ENCODE assay signal across 27 cellular contexts in the genomic region with DNA sequence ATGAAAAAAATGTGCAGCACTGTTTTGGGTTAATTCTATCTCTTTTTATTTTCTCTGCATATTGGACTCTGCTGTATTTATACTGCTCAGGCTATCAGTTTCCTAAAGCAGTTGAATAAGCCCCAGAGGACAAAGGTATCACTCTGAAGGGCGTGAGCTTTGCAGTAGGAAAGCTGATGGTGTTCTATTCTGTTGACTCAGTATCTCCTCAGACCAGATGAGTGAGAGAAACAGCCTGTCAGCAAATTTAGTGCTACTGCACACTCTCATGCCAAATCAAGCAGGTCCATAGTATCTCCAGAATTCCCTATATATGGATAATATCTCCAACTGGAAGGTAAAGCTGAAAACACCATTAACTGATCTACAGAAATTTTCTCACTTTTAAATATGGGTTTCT.
"Had no signal": no experiment of that assay in that cellular context is flagged by ENCODE, and none has a peak within 500 bp of the region (broad histone marks: within the 10 kb centered on the region; RNA-seq: fewer than 3 reads in every experiment).

No MANE protein-coding gene starts in this region.

- FAIRE-seq: endothelial cell of umbilical vein, urothelium cell line had no signal

- H3K36me3 ChIP-seq: esophagus muscularis mucosa, gastroesophageal sphincter, heart right ventricle, neutrophil, right atrium auricular region, sigmoid colon, spleen, thoracic aorta, tibial nerve, upper lobe of left lung had no signal

- H3K27ac ChIP-seq: coronary artery, esophagus muscularis mucosa, foreskin keratinocyte, gastroesophageal sphincter, heart right ventricle, neutrophil, parathyroid adenoma, right atrium auricular region, sigmoid colon, spleen, thoracic aorta, tibial nerve, upper lobe of left lung had no signal

- ATAC-seq: foreskin keratinocyte; gastroesophageal sphincter; heart right ventricle; left lobe of liver; natural killer cell treated with Interleukin-12 subunit alpha and Interleukin-12 subunit beta and Interleukin-15 and Interleukin-18, amount 100 ng/mL, for 72 hours; stimulated activated naive B cell treated with anti-CD40 and anti-IgM and Interleukin-4, amounts not matched to agents 10 μg/mL and 1 μg/mL and 100 μg/mL, for 72 hours had no signal

- H3K4me1 ChIP-seq: esophagus muscularis mucosa, foreskin keratinocyte, gastroesophageal sphincter, heart right ventricle, parathyroid adenoma, right atrium auricular region, sigmoid colon, spleen, tibial nerve, upper lobe of left lung had no signal

- H3K4me3 ChIP-seq: coronary artery, esophagus muscularis mucosa, gastroesophageal sphincter, heart right ventricle, lung, right atrium auricular region, sigmoid colon, spleen, thoracic aorta, tibial nerve, upper lobe of left lung had no signal

- H3K27me3 ChIP-seq: esophagus muscularis mucosa, gastroesophageal sphincter, heart right ventricle, neutrophil, right atrium auricular region, sigmoid colon, spleen, tibial nerve, upper lobe of left lung had no signal

- H3K9me3 ChIP-seq: esophagus muscularis mucosa, gastroesophageal sphincter, heart right ventricle, neutrophil, right atrium auricular region, sigmoid colon, spleen, thoracic aorta, tibial nerve, upper lobe of left lung had no signal

- DNase-seq: dermis blood vessel endothelial cell; effector memory CD4-positive, alpha-beta T cell; foreskin keratinocyte; heart right ventricle; hypothalamus; immature natural killer cell; islet precursor cell; kidney glomerular epithelial cell; naive B cell; sigmoid colon; spleen; stimulated activated CD4-positive, alpha-beta T cell treated with anti-CD3 and anti-CD28 coated beads, Interleukin-2, amount 100 ng/mL, for 48 hours; stimulated activated naive B cell treated with anti-CD40 and anti-IgM and Interleukin-4, amounts not matched to agents 10 μg/mL and 1 μg/mL and 100 μg/mL, for 72 hours; upper lobe of left lung had no signal
